In the genomic region with DNA sequence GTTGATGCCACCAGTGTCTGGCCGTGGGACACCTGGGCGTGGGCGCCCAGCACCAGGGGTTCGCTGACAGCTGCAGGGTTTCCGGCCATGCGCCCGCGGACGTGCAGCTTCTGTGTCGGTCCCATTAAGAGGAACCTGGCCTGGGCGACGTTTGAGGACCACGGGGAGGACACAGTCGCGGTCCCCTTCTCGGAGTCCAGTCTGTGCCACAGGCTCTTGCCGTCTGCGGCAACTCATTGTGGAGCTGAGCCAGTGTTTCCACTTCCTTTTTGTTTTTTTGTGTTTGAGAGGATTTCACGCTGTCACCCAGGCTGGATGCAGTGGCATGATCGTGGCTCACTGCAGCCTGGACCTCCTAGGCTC, we compare ENCODE assay signal across 12 cellular contexts. TPM values are rescaled to one million over a fixed set of nuclear protein-coding genes. Genes with fewer than 3 reads are reported as not detected.
DNase-seq lines count a peak whose midpoint lies in the region; ATAC-seq, FAIRE-seq and TF ChIP-seq lines count a peak whose summit lies in the region.
"Had no signal": no experiment of that assay in that cellular context is flagged by ENCODE, and none has a peak within 500 bp of the region (broad histone marks: within the 10 kb centered on the region; RNA-seq: fewer than 3 reads in every experiment).

No MANE protein-coding gene starts in this region.

- no peak for ATAC-seq in CD4-positive, CD25-positive, alpha-beta regulatory T cell (ENCODE audit: low read depth in 2 of 2)
- ATAC-seq in natural killer cell treated with Interleukin-12 subunit alpha and Interleukin-12 subunit beta and Interleukin-15 and Interleukin-18, amount 100 ng/mL, for 72 hours = no peak
- no peak for ATAC-seq in HG02623 (IDR thresholded peaks at IDR 0.05; ENCODE audit: unreplicated experiment)

- peak overlapping the region in 3 of 4 donors; percentile 64 to 70 (median 68) for H3K4me3 Mint-ChIP-seq in CD4-positive, CD25-positive, alpha-beta regulatory T cell
- peak overlapping the region; percentile 52 for H3K4me3 Mint-ChIP-seq in Caco-2 (ENCODE audit: unreplicated experiment)
- H3K4me3 Mint-ChIP-seq in activated T-helper 2 cell treated with anti-CD3 and anti-CD28 coated beads, Interferon-gamma antibody, Interleukin-2, Interleukin-4, amounts not matched to agents 10 μg/mL and 5 μg/mL and 100 μg/mL, durations not matched to agents 14 hours and 24 hours and 36 hours (ENCODE audit: low read depth) = peak overlapping the region; percentile 52
- peak overlapping the region; percentile 42 for H3K4me3 Mint-ChIP-seq in natural killer cell treated with Interleukin-12 subunit alpha and Interleukin-12 subunit beta and Interleukin-15 and Interleukin-18, amount 100 ng/mL, for 72 hours

- H3K4me3 ChIP-seq in CD4-positive, CD25-positive, alpha-beta regulatory T cell (ENCODE audit: low read depth, low read length) = no peak overlapping the region
- no peak overlapping the region for H3K4me3 ChIP-seq in Caco-2 (ENCODE audit: low read depth, low read length)

- no peak for TF ChIP-seq CTCF in Caco-2 (IDR thresholded peaks at IDR 0.05; ENCODE audit: insufficient read depth in 1 of 2, low read depth in 1 of 2, low read length in 1 of 2, severe bottlenecking in 1 of 2, unreplicated experiment in 1 of 2)

- POLR2A ChIA-PET in Caco-2 (lab: Charles Lee) = interaction anchor here (0.6 to 3.2 kb wide), 2 partner anchors 9 to 45 kb away, joined by 5 to 9 read pairs; no protein-coding TSS in a partner anchor

- H3K27ac ChIP-seq in CD4-positive, CD25-positive, alpha-beta regulatory T cell (ENCODE audit: insufficient read depth, low read length, poor library complexity, severe bottlenecking) = no peak overlapping the region
- H3K27ac ChIP-seq: SK-N-MC had no signal

- H3K27me3 ChIP-seq in CD4-positive, CD25-positive, alpha-beta regulatory T cell (ENCODE audit: control insufficient read depth, insufficient read depth, low read length) = no peaks in the 10 kb centered on the region
- H3K27me3 ChIP-seq in Caco-2 (replicated peaks; ENCODE audit: control insufficient read depth, insufficient read depth, low read length) = no peaks in the 10 kb centered on the region

- H3K9me3 Mint-ChIP-seq in CD4-positive, CD25-positive, alpha-beta regulatory T cell = peaks cover 0 to 5% (median 0%) of the 10 kb centered on the region in 7 donors
- H3K9me3 Mint-ChIP-seq in Caco-2 (ENCODE audit: unreplicated experiment) = no peaks in the 10 kb centered on the region
- H3K9me3 Mint-ChIP-seq in activated T-helper 2 cell treated with anti-CD3 and anti-CD28 coated beads, Interferon-gamma antibody, Interleukin-2, Interleukin-4, amounts not matched to agents 10 μg/mL and 5 μg/mL and 100 μg/mL, durations not matched to agents 14 hours and 24 hours and 36 hours = peaks cover 10% of the 10 kb centered on the region
- H3K9me3 Mint-ChIP-seq in natural killer cell treated with Interleukin-12 subunit alpha and Interleukin-12 subunit beta and Interleukin-15 and Interleukin-18, amount 100 ng/mL, for 72 hours = no peaks in the 10 kb centered on the region

- peaks cover 9% of the 10 kb centered on the region for H3K36me3 Mint-ChIP-seq in CD4-positive, CD25-positive, alpha-beta regulatory T cell
- peaks cover 11% of the 10 kb centered on the region for H3K36me3 Mint-ChIP-seq in Caco-2 (ENCODE audit: insufficient read depth, unreplicated experiment)
- peaks cover 18% of the 10 kb centered on the region for H3K36me3 Mint-ChIP-seq in activated T-helper 2 cell treated with anti-CD3 and anti-CD28 coated beads, Interferon-gamma antibody, Interleukin-2, Interleukin-4, amounts not matched to agents 10 μg/mL and 5 μg/mL and 100 μg/mL, durations not matched to agents 14 hours and 24 hours and 36 hours (ENCODE audit: low read depth)
- peaks cover 5% of the 10 kb centered on the region for H3K36me3 Mint-ChIP-seq in natural killer cell treated with Interleukin-12 subunit alpha and Interleukin-12 subunit beta and Interleukin-15 and Interleukin-18, amount 100 ng/mL, for 72 hours

- intact Hi-C loops in Caco-2 (cut with micrococcal nuclease; ENCODE audit: unreplicated experiment) = loop anchor here (2.0 to 5.0 kb wide), 2 partner anchors 45 to 47 kb away; a partner anchor contains a TSS
- intact Hi-C loops in activated T-helper 2 cell treated with anti-CD3 and anti-CD28 coated beads, Interferon-gamma antibody, Interleukin-2, Interleukin-4, amounts not matched to agents 10 μg/mL and 5 μg/mL and 100 μg/mL, durations not matched to agents 14 hours and 24 hours and 36 hours (cut with micrococcal nuclease) = loop anchor here (2.0 to 10.0 kb wide), 5 partner anchors 53 to 190 kb away; a partner anchor contains a TSS

- no peak for DNase-seq in CD4-positive, CD25-positive, alpha-beta regulatory T cell
- DNase-seq in Caco-2 (no peak), NCI-H2029 treated with DMSO at 0.1 percent for 48 hours (lab: John Stamatoyannopoulos, UW) (no peak), frontal cortex (ENCODE audit: low spot score in 2 of 2) (no peak)
- DNase-seq in activated T-helper 2 cell treated with anti-CD3 and anti-CD28 coated beads, Interferon-gamma antibody, Interleukin-2, Interleukin-4, amounts not matched to agents 10 μg/mL and 5 μg/mL and 100 μg/mL, durations not matched to agents 14 hours and 24 hours and 36 hours (ENCODE audit: low spot score) = no peak
- peak; percentile 58 for DNase-seq in natural killer cell treated with Interleukin-12 subunit alpha and Interleukin-12 subunit beta and Interleukin-15 and Interleukin-18, amount 100 ng/mL, for 72 hours (ENCODE audit: low spot score)
- DNase-seq: NCI-H1694 treated with DMSO at 0.1 percent for 48 hours had no signal

- BruUV-seq in Caco-2 (replicated peaks; lab: Mats Ljungman, UMichigan) = no TSS peak

- peaks cover 2 to 6% of the 10 kb centered on the region in 2 experiments for H3K9me3 ChIP-seq in CD4-positive, CD25-positive, alpha-beta regulatory T cell (ENCODE audit: control insufficient read depth in 2 of 2, low read length in 2 of 2)
- H3K9me3 ChIP-seq in Caco-2 = no peaks in the 10 kb centered on the region; the same call in 1 of the 2 replicates

- H3K27me3 Mint-ChIP-seq in CD4-positive, CD25-positive, alpha-beta regulatory T cell = peaks cover 4% of the 10 kb centered on the region
- H3K27me3 Mint-ChIP-seq in Caco-2 (ENCODE audit: insufficient read depth, unreplicated experiment) = no peaks in the 10 kb centered on the region
- peaks cover 12% of the 10 kb centered on the region for H3K27me3 Mint-ChIP-seq in activated T-helper 2 cell treated with anti-CD3 and anti-CD28 coated beads, Interferon-gamma antibody, Interleukin-2, Interleukin-4, amounts not matched to agents 10 μg/mL and 5 μg/mL and 100 μg/mL, durations not matched to agents 14 hours and 24 hours and 36 hours (ENCODE audit: low read depth)
- peaks cover 3 to 7% of the 10 kb centered on the region in 2 donors for H3K27me3 Mint-ChIP-seq in natural killer cell treated with Interleukin-12 subunit alpha and Interleukin-12 subunit beta and Interleukin-15 and Interleukin-18, amount 100 ng/mL, for 72 hours

- CTCF ChIA-PET in Caco-2 (lab: Charles Lee) = no interaction called here

- no peak overlapping the region for H3K27ac Mint-ChIP-seq in CD4-positive, CD25-positive, alpha-beta regulatory T cell
- H3K27ac Mint-ChIP-seq in Caco-2 (ENCODE audit: unreplicated experiment) = no peak overlapping the region
- no peak overlapping the region for H3K27ac Mint-ChIP-seq in activated T-helper 2 cell treated with anti-CD3 and anti-CD28 coated beads, Interferon-gamma antibody, Interleukin-2, Interleukin-4, amounts not matched to agents 10 μg/mL and 5 μg/mL and 100 μg/mL, durations not matched to agents 14 hours and 24 hours and 36 hours
- no peak overlapping the region for H3K27ac Mint-ChIP-seq in natural killer cell treated with Interleukin-12 subunit alpha and Interleukin-12 subunit beta and Interleukin-15 and Interleukin-18, amount 100 ng/mL, for 72 hours

- H3K4me1 Mint-ChIP-seq in CD4-positive, CD25-positive, alpha-beta regulatory T cell = peaks cover 0 to 23% (median 11%) of the 10 kb centered on the region in 4 donors
- H3K4me1 Mint-ChIP-seq in Caco-2 (ENCODE audit: low read depth, unreplicated experiment) = no peaks in the 10 kb centered on the region
- peaks cover 8% of the 10 kb centered on the region for H3K4me1 Mint-ChIP-seq in activated T-helper 2 cell treated with anti-CD3 and anti-CD28 coated beads, Interferon-gamma antibody, Interleukin-2, Interleukin-4, amounts not matched to agents 10 μg/mL and 5 μg/mL and 100 μg/mL, durations not matched to agents 14 hours and 24 hours and 36 hours (ENCODE audit: low read depth)
- H3K4me1 Mint-ChIP-seq in natural killer cell treated with Interleukin-12 subunit alpha and Interleukin-12 subunit beta and Interleukin-15 and Interleukin-18, amount 100 ng/mL, for 72 hours (ENCODE audit: low read depth in 2 of 2) = peaks cover 0 to 17% of the 10 kb centered on the region in 2 donors

- no peaks in the 10 kb centered on the region for H3K36me3 ChIP-seq in CD4-positive, CD25-positive, alpha-beta regulatory T cell (ENCODE audit: control insufficient read depth, insufficient read depth, low read length)
- H3K36me3 ChIP-seq in Caco-2 (ENCODE audit: control insufficient read depth, insufficient read depth, low read length) = 0 out of 2 replicates have a peak, but pooled peaks cover 1% of the 10 kb centered on the region

- H3K4me1 ChIP-seq in CD4-positive, CD25-positive, alpha-beta regulatory T cell (ENCODE audit: control insufficient read depth, insufficient read depth, low read length, poor library complexity, severe bottlenecking) = peaks cover 24% of the 10 kb centered on the region
- H3K4me1 ChIP-seq in Caco-2 = peaks cover 7% of the 10 kb centered on the region

- no peak for FAIRE-seq in frontal cortex (lab: Jason Lieb, UNC)
- FAIRE-seq: endothelial cell of umbilical vein, H1 had no signal

RNA-seq across cellular contexts. Expression of a gene that starts 1.6 kb away (rescaled TPM):
- total RNA-seq in CD4-positive, CD25-positive, alpha-beta regulatory T cell = 20.0 TPM
- 1 to 10 TPM; 3.0 to 6.3 (median 4.7) TPM for polyA plus RNA-seq in CD4-positive, CD25-positive, alpha-beta regulatory T cell
- total RNA-seq in Caco-2 (2022) (12.9 and 14.0 TPM in 2 replicates), frontal cortex (6.1 TPM)
- 20.5 and 22.1 TPM in 2 replicates for total RNA-seq in activated T-helper 2 cell treated with anti-CD3 and anti-CD28 coated beads, Interferon-gamma antibody, Interleukin-2, Interleukin-4, amounts not matched to agents 10 μg/mL and 5 μg/mL and 100 μg/mL, durations not matched to agents 14 hours and 24 hours and 36 hours
- 10 to 100 TPM; 18.6 to 37.1 TPM for total RNA-seq in natural killer cell treated with Interleukin-12 subunit alpha and Interleukin-12 subunit beta and Interleukin-15 and Interleukin-18, amount 100 ng/mL, for 72 hours

RNA-seq across cellular contexts. Expression of a gene that starts 43.3 kb away (rescaled TPM):
- not detected for total RNA-seq in CD4-positive, CD25-positive, alpha-beta regulatory T cell
- not detected for polyA plus RNA-seq in CD4-positive, CD25-positive, alpha-beta regulatory T cell
- total RNA-seq in Caco-2 (2022) (0.56 and 0.57 TPM in 2 replicates), frontal cortex (not detected)
- not detected in 2 replicates for total RNA-seq in activated T-helper 2 cell treated with anti-CD3 and anti-CD28 coated beads, Interferon-gamma antibody, Interleukin-2, Interleukin-4, amounts not matched to agents 10 μg/mL and 5 μg/mL and 100 μg/mL, durations not matched to agents 14 hours and 24 hours and 36 hours
- total RNA-seq in natural killer cell treated with Interleukin-12 subunit alpha and Interleukin-12 subunit beta and Interleukin-15 and Interleukin-18, amount 100 ng/mL, for 72 hours = not detected
- total RNA-seq: endothelial cell of umbilical vein, H1, mesenteric fat pad had no signal
- polyA plus RNA-seq: endothelial cell of umbilical vein, H1 had no signal

RNA-seq across cellular contexts. Expression of a gene that starts 56.2 kb away (rescaled TPM):
- total RNA-seq in CD4-positive, CD25-positive, alpha-beta regulatory T cell = not detected
- not detected for polyA plus RNA-seq in CD4-positive, CD25-positive, alpha-beta regulatory T cell
- 0.29 and 1.2 TPM in 2 replicates for total RNA-seq in Caco-2 (2022)
- not detected in 2 replicates for total RNA-seq in activated T-helper 2 cell treated with anti-CD3 and anti-CD28 coated beads, Interferon-gamma antibody, Interleukin-2, Interleukin-4, amounts not matched to agents 10 μg/mL and 5 μg/mL and 100 μg/mL, durations not matched to agents 14 hours and 24 hours and 36 hours
- under 1 TPM in 1 of 2 donors, not detected in 1; 0.31 TPM for total RNA-seq in natural killer cell treated with Interleukin-12 subunit alpha and Interleukin-12 subunit beta and Interleukin-15 and Interleukin-18, amount 100 ng/mL, for 72 hours
- total RNA-seq in frontal cortex = not detected
- total RNA-seq: endothelial cell of umbilical vein had no signal
- polyA plus RNA-seq: endothelial cell of umbilical vein had no signal
